Comparison of ENCODE assay signal across 9 cellular contexts in the genomic region with DNA sequence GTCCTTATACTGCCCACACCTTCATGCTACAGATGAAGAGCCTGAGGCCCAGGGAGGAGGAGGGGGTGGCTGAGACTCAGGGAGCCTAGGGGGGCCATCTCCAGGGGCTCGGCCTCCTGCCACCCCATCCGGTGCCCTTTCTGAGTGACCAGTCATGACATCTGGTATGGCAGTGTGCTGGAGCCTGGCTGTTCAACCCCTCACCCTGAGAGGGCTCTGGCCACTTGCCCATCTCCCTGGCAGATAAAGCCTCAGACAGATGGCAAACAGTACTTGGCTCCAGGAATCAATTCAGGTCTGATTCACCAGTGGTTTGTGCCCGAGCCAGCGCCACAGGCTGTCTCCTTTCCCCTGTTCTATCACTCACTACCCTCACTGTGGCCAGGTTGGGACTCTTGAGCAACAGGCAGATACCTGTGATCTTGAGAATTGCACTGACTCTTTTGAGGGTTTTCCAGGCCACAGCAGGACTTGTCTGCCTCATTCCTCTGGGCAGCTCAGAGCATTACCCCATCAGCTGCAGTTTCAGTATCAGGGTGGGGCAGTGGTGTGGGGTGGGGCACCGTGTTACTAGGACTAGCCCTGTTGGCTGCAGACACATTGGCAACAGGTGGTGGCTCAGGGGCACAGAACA. TPM values are rescaled to one million over a fixed set of nuclear protein-coding genes. Genes with fewer than 3 reads are reported as not detected.
DNase-seq lines count a peak whose midpoint lies in the region; ATAC-seq and TF ChIP-seq lines count a peak whose summit lies in the region.
"Had no signal": no experiment of that assay in that cellular context is flagged by ENCODE, and none has a peak within 500 bp of the region (broad histone marks: within the 10 kb centered on the region; RNA-seq: fewer than 3 reads in every experiment).

No MANE protein-coding gene starts in this region.

- TF ChIP-seq RAD21 in HCT116 (IDR thresholded peaks at IDR 0.05; ENCODE audit: low read depth): peak; percentile 22; the same call in 1 of the 2 replicates

- H3K4me1 ChIP-seq in HCT116 (ENCODE audit: control insufficient read depth in 1 of 2, insufficient read depth in 2 of 2, low read length in 2 of 2) (peaks cover 16 to 17% of the 10 kb centered on the region in 2 experiments), sigmoid colon (peaks cover 0 to 15% (median 4%) of the 10 kb centered on the region in 4 donors)

- POLR2A ChIA-PET in HCT116 (lab: Charles Lee): no interaction called here

- H3K27me3 ChIP-seq in HCT116 (ENCODE audit: insufficient read depth, low read length) (no peaks in the 10 kb centered on the region), sigmoid colon (no peaks in the 10 kb centered on the region)

- no peaks in the 10 kb centered on the region; the same call in 1 of the 2 replicates for H3K79me2 ChIP-seq in HCT116 (ENCODE audit: insufficient read depth, low read length)

- H3K36me3 ChIP-seq in HCT116 (ENCODE audit: control insufficient read depth in 1 of 2, insufficient read depth in 2 of 2, low read length in 2 of 2): no peaks in the 10 kb centered on the region; a peak in 1 of 4 replicates
- H3K36me3 ChIP-seq in sigmoid colon: peaks cover 0 to 21% (median 7%) of the 10 kb centered on the region in 4 donors

- ATAC-seq in HCT116: peak; percentile 69
- ATAC-seq in GM21528 (IDR thresholded peaks at IDR 0.05; ENCODE audit: low FRiP score, unreplicated experiment): no peak
- no peak for ATAC-seq in HG02970 (IDR thresholded peaks at IDR 0.05; ENCODE audit: low FRiP score, unreplicated experiment)

- peak; percentile 23 for DNase-seq in HCT116 (ENCODE audit: low read depth, low spot score)
- DNase-seq in NCI-H774 (lab: John Stamatoyannopoulos, UW): peak; percentile 60
- peak; percentile 98 for DNase-seq in epithelial cell of esophagus (ENCODE audit: low read depth)
- DNase-seq in sigmoid colon: peak; percentile 73
- DNase-seq in activated gamma-delta T cell (lab: John Stamatoyannopoulos, UW): no peak
- DNase-seq in GM10266 (ENCODE audit: extremely low spot score): no peak
- DNase-seq: natural killer cell had no signal

- H3K9me2 ChIP-seq in HCT116 (ENCODE audit: insufficient read depth): no peaks in the 10 kb centered on the region

- no peak for TF ChIP-seq CTCF in HCT116 (IDR thresholded peaks at IDR 0.05 in 2 of 3, conservative IDR thresholded peaks at IDR 0.05 in 1 of 3; ENCODE audit: borderline replicate concordance in 1 of 3, insufficient read depth in 1 of 3, low read depth in 2 of 3, low read length in 2 of 3)
- no peak for TF ChIP-seq CTCF in epithelial cell of esophagus (IDR thresholded peaks at IDR 0.05; ENCODE audit: insufficient read depth, low read depth, low read length, missing control alignments)
- no peak for TF ChIP-seq CTCF in sigmoid colon (IDR thresholded peaks at IDR 0.05)
- no peak for TF ChIP-seq CTCF in GM10266 (IDR thresholded peaks at IDR 0.05; ENCODE audit: control insufficient read depth, insufficient read depth, low read depth, missing control alignments)

- H3K4me3 ChIP-seq in HCT116 (replicated peaks in 1 of 2; ENCODE audit: low read depth in 1 of 2, low read length in 2 of 2) (no peak overlapping the region), epithelial cell of esophagus (ENCODE audit: low read length) (no peak overlapping the region), sigmoid colon (no peak overlapping the region)

- CTCF ChIA-PET in HCT116 (lab: Charles Lee): interaction anchor here (2.5 to 2.8 kb wide), 2 partner anchors 107 to 142 kb away, joined by 29 to 36 read pairs; no protein-coding TSS in a partner anchor

- no TSS peak for BruUV-seq in HCT116 (replicated peaks; lab: Mats Ljungman, UMichigan)

- TF ChIP-seq EP300 in sigmoid colon (IDR thresholded peaks at IDR 0.05): no peak

- H3K9me3 ChIP-seq in HCT116 (ENCODE audit: control insufficient read depth in 1 of 2, insufficient read depth in 1 of 2, low read depth in 1 of 2, low read length in 2 of 2): no peaks in the 10 kb centered on the region
- no peaks in the 10 kb centered on the region for H3K9me3 ChIP-seq in sigmoid colon

- TF ChIP-seq POLR2A in HCT116 (IDR thresholded peaks at IDR 0.05; ENCODE audit: borderline replicate concordance, extremely low read depth, insufficient read depth, insufficient read length) (no peak), sigmoid colon (IDR thresholded peaks at IDR 0.05) (no peak)

- peaks cover 3% of the 10 kb centered on the region; the same call in 1 of the 2 replicates for H4K20me1 ChIP-seq in HCT116 (ENCODE audit: insufficient read depth)

- RAD21 ChIA-PET in HCT116 (lab: Charles Lee; ENCODE audit: low non-redundant PET in 1 of 2, low total read pairs in 2 of 2, uncharacterized antibody in 2 of 2, unreplicated experiment in 2 of 2): no interaction called here

- no peak overlapping the region for H3K9ac ChIP-seq in HCT116 (ENCODE audit: low read length)

- intact Hi-C loops in HCT116 (cut with micrococcal nuclease): no loop called here
- intact Hi-C loops in sigmoid colon (cut with DNase I): no loop called here

- peak overlapping the region; percentile 41 for H3K4me2 ChIP-seq in HCT116 (ENCODE audit: low read length)

- H3K27ac ChIP-seq in HCT116 (ENCODE audit: low read depth, low read length) (no peak overlapping the region), sigmoid colon (peak overlapping the region in 2 of 4 donors; percentile 35 to 36)

- H2AFZ ChIP-seq in HCT116 (ENCODE audit: low read depth, low read length, poor library complexity, severe bottlenecking): no peak overlapping the region

- WGBS in sigmoid colon, 2 donors: 18 to 64% methylated on average over 5 of the region's 5 CpGs

TF ChIP-seq in HCT116, 20 proteins besides CTCF, POLR2A, EP300 and RAD21:
- TF ChIP-seq JUND (IDR thresholded peaks at IDR 0.05): peak; percentile 34; the same call in 1 of the 2 replicates
- TF ChIP-seq, protein P1, sequence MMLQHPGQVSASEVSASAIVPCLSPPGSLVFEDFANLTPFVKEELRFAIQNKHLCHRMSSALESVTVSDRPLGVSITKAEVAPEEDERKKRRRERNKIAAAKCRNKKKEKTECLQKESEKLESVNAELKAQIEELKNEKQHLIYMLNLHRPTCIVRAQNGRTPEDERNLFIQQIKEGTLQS (IDR thresholded peaks at IDR 0.05): no peak
- TF ChIP-seq SP1 (IDR thresholded peaks at IDR 0.05; ENCODE audit: low read depth): peak; percentile 40; the same call in 1 of the 2 replicates
- TF ChIP-seq CEBPB (IDR thresholded peaks at IDR 0.05; ENCODE audit: low read depth): peak; percentile 82
- TF ChIP-seq, protein P2, sequence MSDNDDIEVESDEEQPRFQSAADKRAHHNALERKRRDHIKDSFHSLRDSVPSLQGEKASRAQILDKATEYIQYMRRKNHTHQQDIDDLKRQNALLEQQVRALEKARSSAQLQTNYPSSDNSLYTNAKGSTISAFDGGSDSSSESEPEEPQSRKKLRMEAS (IDR thresholded peaks at IDR 0.05): no peak
- TF ChIP-seq FOSL1 (IDR thresholded peaks at IDR 0.05; ENCODE audit: low read depth): no peak

RNA-seq across cellular contexts. Expression of gene SRSF3, which starts 22.8 kb away (rescaled TPM):
- 362 TPM for total RNA-seq in HCT116 (2021; ENCODE audit: unreplicated experiment)
- 213 and 248 TPM in 2 replicates for polyA plus RNA-seq in HCT116 (2012)
- total RNA-seq in sigmoid colon: 100 to 1,000 TPM; 101 to 168 (median 122) TPM
- 100 to 1,000 TPM; 144 to 292 (median 165) TPM for polyA plus RNA-seq in sigmoid colon

Comparison
In these comparisons a context has a peak if more than half of its experiments do, and no peak if none do; other contexts are left out.
1. DNase-seq: peak in HCT116 (single experiment), NCI-H774 (single experiment), epithelial cell of esophagus (single experiment) and sigmoid colon (single experiment); none in activated gamma-delta T cell (single experiment) and GM10266 (single experiment).